ENCODE assay signal across 11 cellular contexts in genomic region chr5:72281764-72282499, GRCh38. TPM values are rescaled to one million over a fixed set of nuclear protein-coding genes. Genes with fewer than 3 reads are reported as not detected.
A peak's percentile ranks its signal among the peaks of the same experiment; 100 is the strongest.
DNase-seq lines count a peak whose midpoint lies in the region; ATAC-seq and FAIRE-seq lines count a peak whose summit lies in the region.
"Had no signal": no experiment of that assay in that cellular context is flagged by ENCODE, and none has a peak within 500 bp of the region (broad histone marks: within the 10 kb centered on the region; RNA-seq: fewer than 3 reads in every experiment).

No MANE protein-coding gene starts in this region.

- peaks cover 2 to 4% of the 10 kb centered on the region in 2 donors for H3K4me1 ChIP-seq in aorta (ENCODE audit: control insufficient read depth in 1 of 2, insufficient read depth in 2 of 2, low read length in 2 of 2)

- H3K27ac ChIP-seq in aorta (ENCODE audit: low read depth in 1 of 2, low read length in 2 of 2): peak overlapping the region in 1 of 2 donors; percentile 23
- H3K27ac ChIP-seq: neutrophil had no signal

- ATAC-seq in Right ventricle myocardium inferior (peak; percentile 76), aorta (ENCODE audit: low FRiP score) (peak; percentile 79), HG03159 (IDR thresholded peaks at IDR 0.05; ENCODE audit: unreplicated experiment) (no peak)

- DNase-seq in Right ventricle myocardium inferior (ENCODE audit: missing footprints) (no peak), cardiac septum (ENCODE audit: low spot score) (no peak), amniotic epithelial cell (ENCODE audit: low read depth) (peak; percentile 97), iris pigment epithelial cell (ENCODE audit: low read depth) (peak; percentile 93), aorta (no peak), urothelium cell line (ENCODE audit: low spot score) (no peak), foreskin melanocyte (no peak)
- DNase-seq: DND-41, NCI-H526 treated with DMSO at 0.1 percent for 48 hours had no signal

- no peak for FAIRE-seq in urothelium cell line (lab: Jason Lieb, UNC)

- intact Hi-C loops in Right ventricle myocardium inferior (cut with DNase I): no loop called here
- intact Hi-C loops in cardiac septum (cut with DNase I): no loop called here
- intact Hi-C loops in aorta (cut with DNase I): no loop called here

- H3K36me3 ChIP-seq in aorta (ENCODE audit: control insufficient read depth in 1 of 2, insufficient read depth in 2 of 2, low read length in 1 of 2): no peaks in the 10 kb centered on the region
- H3K36me3 ChIP-seq: neutrophil had no signal

- no peaks in the 10 kb centered on the region for H3K27me3 ChIP-seq in aorta (ENCODE audit: control insufficient read depth in 1 of 2, insufficient read depth in 2 of 2, low read length in 1 of 2)
- H3K27me3 ChIP-seq: neutrophil had no signal

- H3K9me3 ChIP-seq in aorta (ENCODE audit: control insufficient read depth, low read length): no peaks in the 10 kb centered on the region
- H3K9me3 ChIP-seq: neutrophil had no signal

- WGBS in aorta, 2 donors: 31 to 37% methylated on average over 3 of the region's 3 CpGs

- H3K4me3 ChIP-seq in aorta (ENCODE audit: low read length in 2 of 2): no peak overlapping the region

RNA-seq across cellular contexts. Expression of gene MRPS27, which starts 38.1 kb away (rescaled TPM):
- 65.5 TPM for total RNA-seq in Right ventricle myocardium inferior
- total RNA-seq in cardiac septum: 60.4 TPM
- 10 to 100 TPM; 37.0 to 42.1 TPM for total RNA-seq in aorta
- 10 to 100 TPM; 22.5 to 32.4 TPM for polyA plus RNA-seq in aorta

RNA-seq across cellular contexts. Expression of gene PTCD2, which starts 38.2 kb away (rescaled TPM):
- total RNA-seq in Right ventricle myocardium inferior (15.5 TPM), cardiac septum (17.3 TPM), aorta (1 to 10 TPM; 4.2 to 9.3 TPM)
- 1 to 10 TPM; 2.6 to 4.3 TPM for polyA plus RNA-seq in aorta

Comparison
In these comparisons a context has a peak if more than half of its experiments do, and no peak if none do; other contexts are left out.
1. DNase-seq: peak in amniotic epithelial cell (single experiment) and iris pigment epithelial cell (single experiment); none in Right ventricle myocardium inferior (single experiment), cardiac septum (single experiment), aorta (0 of 2), urothelium cell line (single experiment) and foreskin melanocyte (single experiment).